Comparison of ENCODE assay signal across 1 cellular context in genomic region chr17:49574945-49575523, GRCh38.
A peak's percentile ranks its signal among the peaks of the same experiment; 100 is the strongest.
TF ChIP-seq lines count a peak whose summit lies in the region.

No MANE protein-coding gene starts in this region.

TF ChIP-seq in HepG2, 621 proteins besides CTCF, POLR2A, EP300 and RAD21 (continued from another document):
- TF ChIP-seq KDM1A (CRISPR knock-in tag; IDR thresholded peaks at IDR 0.05) (peak; percentile 29; the same call in 1 of the 2 replicates), ZIK1 (CRISPR knock-in tag; IDR thresholded peaks at IDR 0.05; ENCODE audit: borderline replicate concordance, low read depth) (no peak), PRDM10 (CRISPR knock-in tag; IDR thresholded peaks at IDR 0.05; ENCODE audit: low read depth) (0 out of 2 replicates have a peak, but pooled peaks have one; percentile 31), CREBL2 (CRISPR knock-in tag; IDR thresholded peaks at IDR 0.05; ENCODE audit: borderline replicate concordance) (0 out of 2 replicates have a peak, but pooled peaks have one; percentile 8), ZNF552 (CRISPR knock-in tag; IDR thresholded peaks at IDR 0.05; ENCODE audit: borderline replicate concordance) (0 out of 2 replicates have a peak, but pooled peaks have one; percentile 41), ZNF703 (CRISPR knock-in tag; IDR thresholded peaks at IDR 0.05; ENCODE audit: borderline replicate concordance) (no peak), ASH2L (IDR thresholded peaks at IDR 0.05; ENCODE audit: insufficient read length, low read depth, low read length) (peak; percentile 12), ZNF501 (CRISPR knock-in tag; IDR thresholded peaks at IDR 0.05) (no peak), BHLHE40 (IDR thresholded peaks at IDR 0.05; ENCODE audit: low read length) (no peak), ZNF121 (CRISPR knock-in tag; IDR thresholded peaks at IDR 0.05) (no peak), RCOR2 (CRISPR knock-in tag; IDR thresholded peaks at IDR 0.05) (0 out of 2 replicates have a peak, but pooled peaks have one; percentile 71)
- TF ChIP-seq, protein P1, sequence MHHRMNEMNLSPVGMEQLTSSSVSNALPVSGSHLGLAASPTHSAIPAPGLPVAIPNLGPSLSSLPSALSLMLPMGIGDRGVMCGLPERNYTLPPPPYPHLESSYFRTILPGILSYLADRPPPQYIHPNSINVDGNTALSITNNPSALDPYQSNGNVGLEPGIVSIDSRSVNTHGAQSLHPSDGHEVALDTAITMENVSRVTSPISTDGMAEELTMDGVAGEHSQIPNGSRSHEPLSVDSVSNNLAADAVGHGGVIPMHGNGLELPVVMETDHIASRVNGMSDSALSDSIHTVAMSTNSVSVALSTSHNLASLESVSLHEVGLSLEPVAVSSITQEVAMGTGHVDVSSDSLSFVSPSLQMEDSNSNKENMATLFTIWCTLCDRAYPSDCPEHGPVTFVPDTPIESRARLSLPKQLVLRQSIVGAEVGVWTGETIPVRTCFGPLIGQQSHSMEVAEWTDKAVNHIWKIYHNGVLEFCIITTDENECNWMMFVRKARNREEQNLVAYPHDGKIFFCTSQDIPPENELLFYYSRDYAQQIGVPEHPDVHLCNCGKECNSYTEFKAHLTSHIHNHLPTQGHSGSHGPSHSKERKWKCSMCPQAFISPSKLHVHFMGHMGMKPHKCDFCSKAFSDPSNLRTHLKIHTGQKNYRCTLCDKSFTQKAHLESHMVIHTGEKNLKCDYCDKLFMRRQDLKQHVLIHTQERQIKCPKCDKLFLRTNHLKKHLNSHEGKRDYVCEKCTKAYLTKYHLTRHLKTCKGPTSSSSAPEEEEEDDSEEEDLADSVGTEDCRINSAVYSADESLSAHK (CRISPR knock-in tag; IDR thresholded peaks at IDR 0.05; ENCODE audit: borderline replicate concordance): no peak
- TF ChIP-seq, protein P2, sequence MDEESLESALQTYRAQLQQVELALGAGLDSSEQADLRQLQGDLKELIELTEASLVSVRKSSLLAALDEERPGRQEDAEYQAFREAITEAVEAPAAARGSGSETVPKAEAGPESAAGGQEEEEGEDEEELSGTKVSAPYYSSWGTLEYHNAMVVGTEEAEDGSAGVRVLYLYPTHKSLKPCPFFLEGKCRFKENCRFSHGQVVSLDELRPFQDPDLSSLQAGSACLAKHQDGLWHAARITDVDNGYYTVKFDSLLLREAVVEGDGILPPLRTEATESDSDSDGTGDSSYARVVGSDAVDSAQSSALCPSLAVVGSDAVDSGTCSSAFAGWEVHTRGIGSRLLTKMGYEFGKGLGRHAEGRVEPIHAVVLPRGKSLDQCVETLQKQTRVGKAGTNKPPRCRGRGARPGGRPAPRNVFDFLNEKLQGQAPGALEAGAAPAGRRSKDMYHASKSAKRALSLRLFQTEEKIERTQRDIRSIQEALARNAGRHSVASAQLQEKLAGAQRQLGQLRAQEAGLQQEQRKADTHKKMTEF (CRISPR knock-in tag; IDR thresholded peaks at IDR 0.05): 0 out of 2 replicates have a peak, but pooled peaks have one; percentile 18
